ENCODE assay signal across 9 cellular contexts in genomic region chr2:1538663-1539062, GRCh38.
DNase-seq lines count a peak whose midpoint lies in the region; ATAC-seq and TF ChIP-seq lines count a peak whose summit lies in the region.
"Had no signal": no experiment of that assay in that cellular context is flagged by ENCODE, and none has a peak within 500 bp of the region (broad histone marks: within the 10 kb centered on the region; RNA-seq: fewer than 3 reads in every experiment).

No MANE protein-coding gene starts in this region.

- no peak overlapping the region for H3K9ac ChIP-seq in OCI-LY3 (ENCODE audit: low read length)

- H3K27ac Mint-ChIP-seq in glutamatergic neuron (ENCODE audit: unreplicated experiment): no peak overlapping the region

- peaks cover 29% of the 10 kb centered on the region for H3K4me1 Mint-ChIP-seq in glutamatergic neuron (ENCODE audit: low read depth, unreplicated experiment)

- no peaks in the 10 kb centered on the region for H3K79me2 ChIP-seq in OCI-LY3 (ENCODE audit: low read length)

- H3K27me3 Mint-ChIP-seq in glutamatergic neuron (ENCODE audit: unreplicated experiment): peaks cover 4% of the 10 kb centered on the region

- H3K27me3 ChIP-seq in AG04450 (ENCODE audit: control insufficient read depth, insufficient read depth, low read length): no peaks in the 10 kb centered on the region
- H3K27me3 ChIP-seq in OCI-LY3 (ENCODE audit: low read depth, low read length): no peaks in the 10 kb centered on the region
- no peaks in the 10 kb centered on the region for H3K27me3 ChIP-seq in upper lobe of left lung

- no peak overlapping the region for H3K4me2 ChIP-seq in OCI-LY3 (ENCODE audit: low read length)

- WGBS in upper lobe of left lung, 2 donors: 57 to 62% methylated on average over 10 of the region's 10 CpGs

- POLR2A ChIA-PET in AG04450 (lab: Yijun Ruan, JAX): no interaction called here

- no peaks in the 10 kb centered on the region for H3K36me3 ChIP-seq in OCI-LY3 (replicated peaks; ENCODE audit: low read depth, low read length)
- H3K36me3 ChIP-seq in upper lobe of left lung: no peaks in the 10 kb centered on the region

- H4K20me1 ChIP-seq in OCI-LY3 (ENCODE audit: insufficient read depth, low read length): no peaks in the 10 kb centered on the region

- no peaks in the 10 kb centered on the region for H3K36me3 Mint-ChIP-seq in glutamatergic neuron (ENCODE audit: unreplicated experiment)

- DNase-seq in AG04450 (ENCODE audit: low read depth, low spot score) (no peak), glutamatergic neuron (peak; percentile 52), NCI-H2029 treated with DMSO at 0.1 percent for 48 hours (lab: John Stamatoyannopoulos, UW) (no peak), upper lobe of left lung (no peak)
- DNase-seq: activated CD8-positive, alpha-beta memory T cell treated with anti-CD3 and anti-CD28 coated beads, Interleukin-2, amount 50 U/mL, for 48 hours had no signal

- H3K27ac ChIP-seq in AG04450 (ENCODE audit: low read depth, low read length) (no peak overlapping the region), OCI-LY3 (ENCODE audit: low read length) (no peak overlapping the region), upper lobe of left lung (no peak overlapping the region)

- H3K9me3 Mint-ChIP-seq in glutamatergic neuron (ENCODE audit: unreplicated experiment): peaks cover 7% of the 10 kb centered on the region

- H3K4me3 Mint-ChIP-seq in glutamatergic neuron (ENCODE audit: unreplicated experiment): no peak overlapping the region

- H3K4me3 ChIP-seq in AG04450 (ENCODE audit: low read depth, low read length) (no peak overlapping the region), OCI-LY3 (ENCODE audit: low read length) (no peak overlapping the region), upper lobe of left lung (no peak overlapping the region)

- no peak for TF ChIP-seq POLR2A in upper lobe of left lung (IDR thresholded peaks at IDR 0.05)

- peak; percentile 48 for TF ChIP-seq CTCF in AG04450 (IDR thresholded peaks at IDR 0.05; ENCODE audit: low read depth, low read length)
- TF ChIP-seq CTCF in GM12872 (IDR thresholded peaks at IDR 0.05; ENCODE audit: insufficient read depth, low read depth, low read length): peak; percentile 32; the same call in 2 of the 3 replicates
- peak; percentile 32 for TF ChIP-seq CTCF in OCI-LY3 (IDR thresholded peaks at IDR 0.05; ENCODE audit: low read depth, low read length)
- peak; percentile 74 for TF ChIP-seq CTCF in glutamatergic neuron (IDR thresholded peaks at IDR 0.05; ENCODE audit: partially characterized antibody, unreplicated experiment)
- peak in 3 of 6 experiments; percentile 23 to 35 (median 23) for TF ChIP-seq CTCF in upper lobe of left lung (IDR thresholded peaks at IDR 0.05)

- H3K4me1 ChIP-seq in OCI-LY3 (ENCODE audit: low read length) (no peaks in the 10 kb centered on the region), upper lobe of left lung (no peaks in the 10 kb centered on the region)

- H3K9me3 ChIP-seq in AG04450 (ENCODE audit: control insufficient read depth, insufficient read depth, low read length) (no peaks in the 10 kb centered on the region), OCI-LY3 (ENCODE audit: insufficient read depth, low read length) (no peaks in the 10 kb centered on the region), upper lobe of left lung (no peaks in the 10 kb centered on the region)

- CTCF ChIA-PET in AG04450 (lab: Charles Lee): interaction anchor here (0.8 to 3.8 kb wide), 4 partner anchors 10 to 19 kb away, joined by 3 to 30 read pairs (median 3); no protein-coding TSS in a partner anchor

- no peak for TF ChIP-seq EP300 in upper lobe of left lung (IDR thresholded peaks at IDR 0.05)

- no peak overlapping the region for H2AFZ ChIP-seq in OCI-LY3 (ENCODE audit: low read depth, low read length)

- ATAC-seq in HG03439 (IDR thresholded peaks at IDR 0.05; ENCODE audit: unreplicated experiment) (no peak), HG02981 (IDR thresholded peaks at IDR 0.05; ENCODE audit: unreplicated experiment) (no peak), upper lobe of left lung (ENCODE audit: low FRiP score in 2 of 2) (no peak)
